ENCODE assay signal across 12 cellular contexts in the genomic region with DNA sequence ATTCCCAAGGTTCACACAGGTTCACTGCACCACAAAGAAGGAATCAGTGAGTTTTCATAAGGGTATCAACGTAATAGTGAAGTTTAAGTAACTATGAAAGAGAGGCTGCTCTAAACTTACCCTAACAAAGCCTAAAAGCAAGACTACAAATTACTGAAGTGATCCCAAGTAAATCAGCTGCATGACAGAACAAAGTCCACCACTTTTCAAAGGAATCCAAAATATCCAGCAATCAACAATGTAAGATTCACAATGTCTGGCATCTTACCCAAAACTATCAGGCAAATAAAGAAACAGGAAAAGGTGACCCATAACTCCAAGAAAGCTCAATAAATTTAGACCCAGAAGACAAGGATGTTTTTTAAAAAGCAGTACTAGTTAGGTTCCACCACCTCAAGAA.
A peak's percentile ranks its signal among the peaks of the same experiment; 100 is the strongest.
DNase-seq lines count a peak whose midpoint lies in the region; ATAC-seq, FAIRE-seq and TF ChIP-seq lines count a peak whose summit lies in the region.
"Had no signal": no experiment of that assay in that cellular context is flagged by ENCODE, and none has a peak within 500 bp of the region (broad histone marks: within the 10 kb centered on the region; RNA-seq: fewer than 3 reads in every experiment).

No MANE protein-coding gene starts in this region.

- CTCF ChIA-PET in endothelial cell of umbilical vein (lab: Charles Lee) (interaction anchor here (0.6 to 2.2 kb wide), 7 partner anchors 8 to 74 kb away, joined by 3 to 13 read pairs (median 3); no protein-coding TSS in a partner anchor), HEK293T (lab: Yijun Ruan, JAX) (no interaction called here)

- H3K79me2 ChIP-seq in endothelial cell of umbilical vein (ENCODE audit: control insufficient read depth, insufficient read depth, low read length) = peaks cover 74% of the 10 kb centered on the region

- H3K36me3 Mint-ChIP-seq in osteocyte (ENCODE audit: unreplicated experiment) = no peaks in the 10 kb centered on the region
- H3K36me3 Mint-ChIP-seq: natural killer cell had no signal

- TF ChIP-seq CTCF in AG10803 (conservative IDR thresholded peaks at IDR 0.05; ENCODE audit: low read length) (no peak), endothelial cell of umbilical vein (IDR thresholded peaks at IDR 0.05; ENCODE audit: extremely low read depth in 1 of 2, insufficient read depth in 1 of 2, low read depth in 1 of 2, low read length in 2 of 2) (no peak), osteocyte (IDR thresholded peaks at IDR 0.05) (no peak)

- H3K9me3 Mint-ChIP-seq in osteocyte (ENCODE audit: unreplicated experiment) = no peaks in the 10 kb centered on the region
- H3K9me3 Mint-ChIP-seq: activated naive CD4-positive, alpha-beta T cell treated with anti-CD3 and anti-CD28 coated beads, Interleukin-2, amount 50 U/mL, for 72 hours; natural killer cell had no signal

- H3K4me1 Mint-ChIP-seq in osteocyte (ENCODE audit: unreplicated experiment) = peaks cover 68% of the 10 kb centered on the region

- POLR2A ChIA-PET in endothelial cell of umbilical vein (lab: Charles Lee) = interaction anchor here (1.0 kb wide), 1 partner anchor 13 kb away, joined by 3 read pairs; no protein-coding TSS in a partner anchor
- POLR2A ChIA-PET in HEK293T (lab: Yijun Ruan, JAX) = no interaction called here

- no peak for FAIRE-seq in endothelial cell of umbilical vein (lab: Jason Lieb, UNC)
- no peak for FAIRE-seq in small intestine (lab: Jason Lieb, UNC)

- peak overlapping the region; percentile 88 for H3K27ac Mint-ChIP-seq in osteocyte (ENCODE audit: unreplicated experiment)
- H3K27ac Mint-ChIP-seq: activated naive CD4-positive, alpha-beta T cell treated with anti-CD3 and anti-CD28 coated beads, Interleukin-2, amount 50 U/mL, for 72 hours; natural killer cell had no signal

- no peak overlapping the region for H2AFZ ChIP-seq in endothelial cell of umbilical vein (ENCODE audit: low read depth, low read length)

- H3K9me1 ChIP-seq in endothelial cell of umbilical vein (replicated peaks; ENCODE audit: control insufficient read depth, extremely low read depth, insufficient read depth, low read length) = no peaks in the 10 kb centered on the region

- 74 to 86% (median 81%) methylated on average over 1 of the region's 1 CpG for WGBS in small intestine, 3 donors

- H3K9me3 ChIP-seq in SJSA1 (replicated peaks) (no peaks in the 10 kb centered on the region), endothelial cell of umbilical vein (replicated peaks; ENCODE audit: control insufficient read depth, insufficient read depth, low read length) (no peaks in the 10 kb centered on the region), small intestine (ENCODE audit: control insufficient read depth, low read depth) (no peaks in the 10 kb centered on the region)
- H3K9me3 ChIP-seq: tibial nerve had no signal

- no peak for TF ChIP-seq POLR2A in endothelial cell of umbilical vein (IDR thresholded peaks at IDR 0.05; ENCODE audit: low read depth, low read length)

- H3K27me3 Mint-ChIP-seq in osteocyte (ENCODE audit: unreplicated experiment) = no peaks in the 10 kb centered on the region

- H3K27me3 ChIP-seq in SJSA1 (replicated peaks) (no peaks in the 10 kb centered on the region), endothelial cell of umbilical vein (ENCODE audit: control insufficient read depth in 2 of 2, insufficient read depth in 2 of 2, low read length in 2 of 2) (no peaks in the 10 kb centered on the region), small intestine (ENCODE audit: control insufficient read depth in 2 of 2, insufficient read depth in 2 of 2, low read length in 2 of 2) (no peaks in the 10 kb centered on the region)
- H3K27me3 ChIP-seq: tibial nerve had no signal

- H3K4me3 Mint-ChIP-seq in osteocyte (ENCODE audit: unreplicated experiment) = peak overlapping the region; percentile 8
- H3K4me3 Mint-ChIP-seq: natural killer cell had no signal

- intact Hi-C loops in endothelial cell of umbilical vein (cut with micrococcal nuclease) = loop anchor here (2.0 to 5.0 kb wide), 3 partner anchors 51 to 114 kb away; partner anchors contain the start of gene GNAQ

- dilution Hi-C loops in endothelial cell of umbilical vein (cut with MboI; ENCODE audit: extremely low pct_ligation_motif_present, low sequenced_read_pairs) = no loop called here

- no TSS peak for BruUV-seq in endothelial cell of umbilical vein (replicated peaks; lab: Mats Ljungman, UMichigan)

- DNase-seq in AG10803 (ENCODE audit: low read depth) (peak; percentile 58), SJSA1 (ENCODE audit: low read depth in 1 of 2, low spot score in 2 of 2) (peak in 1 of 2 experiments; percentile 32), endothelial cell of umbilical vein (ENCODE audit: low read depth, low spot score) (peak; percentile 86), osteocyte (ENCODE audit: extremely low spot score, unreplicated experiment) (no peak), HEK293T (ENCODE audit: extremely low spot score) (no peak), superior temporal gyrus (ENCODE audit: extremely low spot score) (no peak), small intestine (no peak)
- DNase-seq: left cardiac atrium, natural killer cell had no signal

- no peaks in the 10 kb centered on the region for H3K36me3 ChIP-seq in SJSA1
- no peaks in the 10 kb centered on the region for H3K36me3 ChIP-seq in endothelial cell of umbilical vein (ENCODE audit: control insufficient read depth in 2 of 2, extremely low read depth in 1 of 2, insufficient read depth in 2 of 2, low read length in 2 of 2)
- H3K36me3 ChIP-seq in small intestine (ENCODE audit: control insufficient read depth in 2 of 2, insufficient read depth in 2 of 2, low read length in 2 of 2) = no peaks in the 10 kb centered on the region
- H3K36me3 ChIP-seq: tibial nerve had no signal

- H3K9ac ChIP-seq in endothelial cell of umbilical vein (replicated peaks; ENCODE audit: extremely low read depth, insufficient read depth, low read length) = peak overlapping the region; percentile 38

- peaks cover 2% of the 10 kb centered on the region for H4K20me1 ChIP-seq in endothelial cell of umbilical vein (replicated peaks; ENCODE audit: control insufficient read depth, extremely low read depth, insufficient read depth, low read length)

- H3K27ac ChIP-seq in SJSA1 (peak overlapping the region; percentile 34), endothelial cell of umbilical vein (ENCODE audit: insufficient read depth, low read depth, low read length) (peak overlapping the region; percentile 77), small intestine (ENCODE audit: low read depth in 1 of 2, low read length in 1 of 2) (no peak overlapping the region)

- peak overlapping the region; percentile 79 for H3K4me2 ChIP-seq in endothelial cell of umbilical vein (ENCODE audit: insufficient read depth, low read length)

- no peak for ATAC-seq in HG03378 (IDR thresholded peaks at IDR 0.05; ENCODE audit: unreplicated experiment)
- ATAC-seq: activated naive CD4-positive, alpha-beta T cell treated with anti-CD3 and anti-CD28 coated beads, Interleukin-2, amount 50 U/mL, for 72 hours; left cardiac atrium; natural killer cell had no signal

- H3K4me1 ChIP-seq in SJSA1 (replicated peaks) (peaks cover 22% of the 10 kb centered on the region), endothelial cell of umbilical vein (ENCODE audit: control insufficient read depth, extremely low read depth, insufficient read depth, low read length) (peaks cover 30% of the 10 kb centered on the region), small intestine (ENCODE audit: control insufficient read depth in 2 of 2, insufficient read depth in 1 of 2, low read depth in 1 of 2, low read length in 1 of 2) (peaks cover 0 to 3% of the 10 kb centered on the region in 2 donors)

- H3K4me3 ChIP-seq in AG10803 (ENCODE audit: low read length) = no peak overlapping the region
- no peak overlapping the region for H3K4me3 ChIP-seq in SJSA1
- peak overlapping the region in 1 of 3 experiments; percentile 23 for H3K4me3 ChIP-seq in endothelial cell of umbilical vein (replicated peaks in 1 of 3; ENCODE audit: insufficient read depth in 1 of 3, low read depth in 1 of 3, low read length in 3 of 3)
- no peak overlapping the region for H3K4me3 ChIP-seq in small intestine (ENCODE audit: low read depth in 1 of 2, low read length in 2 of 2)
- H3K4me3 ChIP-seq: tibial nerve had no signal

TF ChIP-seq in endothelial cell of umbilical vein, 7 proteins besides CTCF, POLR2A, EP300 and RAD21:
- TF ChIP-seq FOS (IDR thresholded peaks at IDR 0.05; ENCODE audit: borderline replicate concordance, insufficient read depth, low read length) = peak; percentile 13
- TF ChIP-seq, protein P1, sequence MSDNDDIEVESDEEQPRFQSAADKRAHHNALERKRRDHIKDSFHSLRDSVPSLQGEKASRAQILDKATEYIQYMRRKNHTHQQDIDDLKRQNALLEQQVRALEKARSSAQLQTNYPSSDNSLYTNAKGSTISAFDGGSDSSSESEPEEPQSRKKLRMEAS (IDR thresholded peaks at IDR 0.05; ENCODE audit: insufficient read depth, insufficient read length) = no peak
TF ChIP-seq in endothelial cell of umbilical vein: peak in this region for 1.

TF ChIP-seq in HEK293T, 16 proteins besides CTCF, POLR2A, EP300 and RAD21:
- TF ChIP-seq, protein P2, sequence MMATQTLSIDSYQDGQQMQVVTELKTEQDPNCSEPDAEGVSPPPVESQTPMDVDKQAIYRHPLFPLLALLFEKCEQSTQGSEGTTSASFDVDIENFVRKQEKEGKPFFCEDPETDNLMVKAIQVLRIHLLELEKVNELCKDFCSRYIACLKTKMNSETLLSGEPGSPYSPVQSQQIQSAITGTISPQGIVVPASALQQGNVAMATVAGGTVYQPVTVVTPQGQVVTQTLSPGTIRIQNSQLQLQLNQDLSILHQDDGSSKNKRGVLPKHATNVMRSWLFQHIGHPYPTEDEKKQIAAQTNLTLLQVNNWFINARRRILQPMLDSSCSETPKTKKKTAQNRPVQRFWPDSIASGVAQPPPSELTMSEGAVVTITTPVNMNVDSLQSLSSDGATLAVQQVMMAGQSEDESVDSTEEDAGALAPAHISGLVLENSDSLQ (IDR thresholded peaks at IDR 0.05) = no peak
- TF ChIP-seq FOXA1 (IDR thresholded peaks at IDR 0.05) (no peak), ELF4 (IDR thresholded peaks at IDR 0.05) (no peak), SP1 (IDR thresholded peaks at IDR 0.05) (no peak), FOXK2 (IDR thresholded peaks at IDR 0.05) (no peak), TARDBP (IDR thresholded peaks at IDR 0.05) (no peak)

Comparison
In these comparisons a context has a peak if more than half of its experiments do, and no peak if none do; other contexts are left out.
1. DNase-seq: peak in AG10803 (single experiment) and endothelial cell of umbilical vein (single experiment); none in osteocyte (single experiment), HEK293T (single experiment), superior temporal gyrus (single experiment) and small intestine (single experiment).
2. H3K27ac ChIP-seq: peak in SJSA1 (single experiment) and endothelial cell of umbilical vein (single experiment); none in small intestine (0 of 2).